ENCODE assay signal across 1 cellular context in the genomic region with DNA sequence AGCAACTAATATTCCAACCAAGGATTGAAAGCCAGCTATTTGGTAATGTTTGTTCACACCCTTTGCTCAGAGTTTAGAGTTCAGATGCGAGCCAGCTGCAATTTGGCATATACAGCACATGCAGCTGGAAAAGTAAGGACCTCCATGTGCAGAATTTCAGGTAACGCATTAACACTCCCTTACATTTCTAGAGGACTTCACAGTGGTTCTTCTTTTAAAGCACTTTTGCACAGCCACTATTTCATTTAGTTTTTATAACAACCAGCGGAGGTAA.
TF ChIP-seq lines count a peak whose summit lies in the region.

No MANE protein-coding gene starts in this region.

TF ChIP-seq in HepG2, 621 proteins besides CTCF, POLR2A, EP300 and RAD21 (continued from another document):
- TF ChIP-seq, protein P1, sequence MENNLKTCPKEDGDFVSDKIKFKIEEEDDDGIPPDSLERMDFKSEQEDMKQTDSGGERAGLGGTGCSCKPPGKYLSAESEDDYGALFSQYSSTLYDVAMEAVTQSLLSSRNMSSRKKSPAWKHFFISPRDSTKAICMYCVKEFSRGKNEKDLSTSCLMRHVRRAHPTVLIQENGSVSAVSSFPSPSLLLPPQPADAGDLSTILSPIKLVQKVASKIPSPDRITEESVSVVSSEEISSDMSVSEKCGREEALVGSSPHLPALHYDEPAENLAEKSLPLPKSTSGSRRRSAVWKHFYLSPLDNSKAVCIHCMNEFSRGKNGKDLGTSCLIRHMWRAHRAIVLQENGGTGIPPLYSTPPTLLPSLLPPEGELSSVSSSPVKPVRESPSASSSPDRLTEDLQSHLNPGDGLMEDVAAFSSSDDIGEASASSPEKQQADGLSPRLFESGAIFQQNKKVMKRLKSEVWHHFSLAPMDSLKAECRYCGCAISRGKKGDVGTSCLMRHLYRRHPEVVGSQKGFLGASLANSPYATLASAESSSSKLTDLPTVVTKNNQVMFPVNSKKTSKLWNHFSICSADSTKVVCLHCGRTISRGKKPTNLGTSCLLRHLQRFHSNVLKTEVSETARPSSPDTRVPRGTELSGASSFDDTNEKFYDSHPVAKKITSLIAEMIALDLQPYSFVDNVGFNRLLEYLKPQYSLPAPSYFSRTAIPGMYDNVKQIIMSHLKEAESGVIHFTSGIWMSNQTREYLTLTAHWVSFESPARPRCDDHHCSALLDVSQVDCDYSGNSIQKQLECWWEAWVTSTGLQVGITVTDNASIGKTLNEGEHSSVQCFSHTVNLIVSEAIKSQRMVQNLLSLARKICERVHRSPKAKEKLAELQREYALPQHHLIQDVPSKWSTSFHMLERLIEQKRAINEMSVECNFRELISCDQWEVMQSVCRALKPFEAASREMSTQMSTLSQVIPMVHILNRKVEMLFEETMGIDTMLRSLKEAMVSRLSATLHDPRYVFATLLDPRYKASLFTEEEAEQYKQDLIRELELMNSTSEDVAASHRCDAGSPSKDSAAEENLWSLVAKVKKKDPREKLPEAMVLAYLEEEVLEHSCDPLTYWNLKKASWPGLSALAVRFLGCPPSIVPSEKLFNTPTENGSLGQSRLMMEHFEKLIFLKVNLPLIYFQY (CRISPR knock-in tag; IDR thresholded peaks at IDR 0.05; ENCODE audit: borderline replicate concordance): no peak
- TF ChIP-seq ZNF292 (CRISPR knock-in tag; IDR thresholded peaks at IDR 0.05; ENCODE audit: borderline replicate concordance, low read depth) (no peak), SCMH1 (CRISPR knock-in tag; IDR thresholded peaks at IDR 0.05; ENCODE audit: borderline replicate concordance) (no peak), ZNF224 (CRISPR knock-in tag; IDR thresholded peaks at IDR 0.05) (no peak), TBL1XR1 (IDR thresholded peaks at IDR 0.05; ENCODE audit: borderline replicate concordance, low read length, partially characterized antibody) (no peak), ELF1 (CRISPR knock-in tag; IDR thresholded peaks at IDR 0.05) (no peak), MATR3 (CRISPR knock-in tag; IDR thresholded peaks at IDR 0.05) (no peak), MED8 (CRISPR knock-in tag; IDR thresholded peaks at IDR 0.05; ENCODE audit: insufficient replicate concordance) (no peak), RBFOX2 (IDR thresholded peaks at IDR 0.05; ENCODE audit: low read depth, low read length) (peak; percentile 23; the same call in 1 of the 2 replicates), ZNF354B (CRISPR knock-in tag; IDR thresholded peaks at IDR 0.05) (no peak)
- TF ChIP-seq, protein P2, sequence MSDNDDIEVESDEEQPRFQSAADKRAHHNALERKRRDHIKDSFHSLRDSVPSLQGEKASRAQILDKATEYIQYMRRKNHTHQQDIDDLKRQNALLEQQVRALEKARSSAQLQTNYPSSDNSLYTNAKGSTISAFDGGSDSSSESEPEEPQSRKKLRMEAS (IDR thresholded peaks at IDR 0.05): 0 out of 2 replicates have a peak, but pooled peaks have one; percentile 38
- TF ChIP-seq, protein P3, sequence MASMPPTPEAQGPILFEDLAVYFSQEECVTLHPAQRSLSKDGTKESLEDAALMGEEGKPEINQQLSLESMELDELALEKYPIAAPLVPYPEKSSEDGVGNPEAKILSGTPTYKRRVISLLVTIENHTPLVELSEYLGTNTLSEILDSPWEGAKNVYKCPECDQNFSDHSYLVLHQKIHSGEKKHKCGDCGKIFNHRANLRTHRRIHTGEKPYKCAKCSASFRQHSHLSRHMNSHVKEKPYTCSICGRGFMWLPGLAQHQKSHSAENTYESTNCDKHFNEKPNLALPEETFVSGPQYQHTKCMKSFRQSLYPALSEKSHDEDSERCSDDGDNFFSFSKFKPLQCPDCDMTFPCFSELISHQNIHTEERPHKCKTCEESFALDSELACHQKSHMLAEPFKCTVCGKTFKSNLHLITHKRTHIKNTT (CRISPR knock-in tag; IDR thresholded peaks at IDR 0.05): no peak
- TF ChIP-seq, protein P4, sequence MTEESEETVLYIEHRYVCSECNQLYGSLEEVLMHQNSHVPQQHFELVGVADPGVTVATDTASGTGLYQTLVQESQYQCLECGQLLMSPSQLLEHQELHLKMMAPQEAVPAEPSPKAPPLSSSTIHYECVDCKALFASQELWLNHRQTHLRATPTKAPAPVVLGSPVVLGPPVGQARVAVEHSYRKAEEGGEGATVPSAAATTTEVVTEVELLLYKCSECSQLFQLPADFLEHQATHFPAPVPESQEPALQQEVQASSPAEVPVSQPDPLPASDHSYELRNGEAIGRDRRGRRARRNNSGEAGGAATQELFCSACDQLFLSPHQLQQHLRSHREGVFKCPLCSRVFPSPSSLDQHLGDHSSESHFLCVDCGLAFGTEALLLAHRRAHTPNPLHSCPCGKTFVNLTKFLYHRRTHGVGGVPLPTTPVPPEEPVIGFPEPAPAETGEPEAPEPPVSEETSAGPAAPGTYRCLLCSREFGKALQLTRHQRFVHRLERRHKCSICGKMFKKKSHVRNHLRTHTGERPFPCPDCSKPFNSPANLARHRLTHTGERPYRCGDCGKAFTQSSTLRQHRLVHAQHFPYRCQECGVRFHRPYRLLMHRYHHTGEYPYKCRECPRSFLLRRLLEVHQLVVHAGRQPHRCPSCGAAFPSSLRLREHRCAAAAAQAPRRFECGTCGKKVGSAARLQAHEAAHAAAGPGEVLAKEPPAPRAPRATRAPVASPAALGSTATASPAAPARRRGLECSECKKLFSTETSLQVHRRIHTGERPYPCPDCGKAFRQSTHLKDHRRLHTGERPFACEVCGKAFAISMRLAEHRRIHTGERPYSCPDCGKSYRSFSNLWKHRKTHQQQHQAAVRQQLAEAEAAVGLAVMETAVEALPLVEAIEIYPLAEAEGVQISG (CRISPR knock-in tag; IDR thresholded peaks at IDR 0.05): no peak
- TF ChIP-seq, protein P5, sequence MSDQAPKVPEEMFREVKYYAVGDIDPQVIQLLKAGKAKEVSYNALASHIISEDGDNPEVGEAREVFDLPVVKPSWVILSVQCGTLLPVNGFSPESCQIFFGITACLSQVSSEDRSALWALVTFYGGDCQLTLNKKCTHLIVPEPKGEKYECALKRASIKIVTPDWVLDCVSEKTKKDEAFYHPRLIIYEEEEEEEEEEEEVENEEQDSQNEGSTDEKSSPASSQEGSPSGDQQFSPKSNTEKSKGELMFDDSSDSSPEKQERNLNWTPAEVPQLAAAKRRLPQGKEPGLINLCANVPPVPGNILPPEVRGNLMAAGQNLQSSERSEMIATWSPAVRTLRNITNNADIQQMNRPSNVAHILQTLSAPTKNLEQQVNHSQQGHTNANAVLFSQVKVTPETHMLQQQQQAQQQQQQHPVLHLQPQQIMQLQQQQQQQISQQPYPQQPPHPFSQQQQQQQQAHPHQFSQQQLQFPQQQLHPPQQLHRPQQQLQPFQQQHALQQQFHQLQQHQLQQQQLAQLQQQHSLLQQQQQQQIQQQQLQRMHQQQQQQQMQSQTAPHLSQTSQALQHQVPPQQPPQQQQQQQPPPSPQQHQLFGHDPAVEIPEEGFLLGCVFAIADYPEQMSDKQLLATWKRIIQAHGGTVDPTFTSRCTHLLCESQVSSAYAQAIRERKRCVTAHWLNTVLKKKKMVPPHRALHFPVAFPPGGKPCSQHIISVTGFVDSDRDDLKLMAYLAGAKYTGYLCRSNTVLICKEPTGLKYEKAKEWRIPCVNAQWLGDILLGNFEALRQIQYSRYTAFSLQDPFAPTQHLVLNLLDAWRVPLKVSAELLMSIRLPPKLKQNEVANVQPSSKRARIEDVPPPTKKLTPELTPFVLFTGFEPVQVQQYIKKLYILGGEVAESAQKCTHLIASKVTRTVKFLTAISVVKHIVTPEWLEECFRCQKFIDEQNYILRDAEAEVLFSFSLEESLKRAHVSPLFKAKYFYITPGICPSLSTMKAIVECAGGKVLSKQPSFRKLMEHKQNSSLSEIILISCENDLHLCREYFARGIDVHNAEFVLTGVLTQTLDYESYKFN (CRISPR knock-in tag; conservative IDR thresholded peaks at IDR 0.05): 0 out of 2 replicates have a peak, but pooled peaks have one; percentile 13
